Comparison of ENCODE assay signal across 8 cellular contexts in the genomic region with DNA sequence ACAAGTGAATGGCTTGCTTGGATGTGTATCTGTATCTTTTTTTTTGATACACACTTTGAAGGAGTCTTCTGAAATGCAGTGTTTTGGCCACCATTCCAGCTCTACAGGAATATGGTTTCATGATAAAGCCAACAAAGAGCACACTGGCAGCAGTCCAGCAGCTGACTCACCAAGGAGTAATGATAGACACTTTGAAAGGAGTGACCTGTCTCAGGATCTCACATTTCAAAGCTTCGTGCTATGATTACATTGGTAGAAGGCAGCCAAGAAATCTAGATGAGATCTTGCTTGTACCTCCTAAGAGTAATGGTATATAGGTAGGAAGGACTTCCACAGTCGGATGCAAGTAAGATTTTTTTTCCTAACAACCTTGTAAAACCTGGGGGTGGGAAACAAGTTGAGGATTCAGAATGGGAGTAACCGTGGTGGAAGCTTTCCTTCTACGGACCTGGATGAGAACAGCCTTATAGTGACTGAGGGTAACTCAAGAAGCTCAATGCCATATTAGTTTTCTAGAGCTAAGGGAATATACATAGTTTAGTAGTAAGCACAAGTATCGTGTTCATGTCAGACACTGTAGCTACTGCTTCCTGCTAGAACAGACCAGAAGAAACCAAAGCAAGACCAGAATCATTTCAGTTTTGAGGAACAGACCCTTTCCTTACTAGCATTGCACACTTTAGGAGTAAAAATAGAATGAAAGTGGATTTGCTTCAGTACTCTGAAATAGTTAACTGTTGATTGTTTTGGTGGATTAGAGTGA. TPM values are rescaled to one million over a fixed set of nuclear protein-coding genes. Genes with fewer than 3 reads are reported as not detected.
DNase-seq lines count a peak whose midpoint lies in the region; ATAC-seq, FAIRE-seq and TF ChIP-seq lines count a peak whose summit lies in the region.
"Had no signal": no experiment of that assay in that cellular context is flagged by ENCODE, and none has a peak within 500 bp of the region (broad histone marks: within the 10 kb centered on the region; RNA-seq: fewer than 3 reads in every experiment).

No MANE protein-coding gene starts in this region.

- no peaks in the 10 kb centered on the region for H3K9me3 ChIP-seq in gastroesophageal sphincter
- H3K9me3 ChIP-seq in prostate gland: no peaks in the 10 kb centered on the region

- peak; percentile 69 for DNase-seq in NB4 (ENCODE audit: low read depth)
- peak; percentile 11 for DNase-seq in T1000 (lab: John Stamatoyannopoulos, UW)
- peak; percentile 91 for DNase-seq in prostate gland (ENCODE audit: low spot score)
- DNase-seq in mesenteric fat pad (ENCODE audit: low spot score): no peak
- no peak for DNase-seq in midbrain (lab: John Stamatoyannopoulos, UW)
- DNase-seq: activated B cell treated with CpG ODN at 0.5 μM for 24 hours had no signal

- H3K27me3 ChIP-seq in gastroesophageal sphincter (no peaks in the 10 kb centered on the region), prostate gland (replicated peaks; ENCODE audit: insufficient read depth) (no peaks in the 10 kb centered on the region)

- TF ChIP-seq CTCF in NB4 (IDR thresholded peaks at IDR 0.05; ENCODE audit: low read depth, low read length) (no peak), gastroesophageal sphincter (IDR thresholded peaks at IDR 0.05) (no peak), prostate gland (IDR thresholded peaks at IDR 0.05) (no peak)

- H3K36me3 ChIP-seq in gastroesophageal sphincter (no peaks in the 10 kb centered on the region), prostate gland (no peaks in the 10 kb centered on the region)

- peak; percentile 67 for FAIRE-seq in G401.6 (lab: Jason Lieb, UNC)

- H3K27ac ChIP-seq in gastroesophageal sphincter: peak overlapping the region in 3 of 4 donors; percentile 16 to 39 (median 37)
- no peak overlapping the region for H3K27ac ChIP-seq in prostate gland

- TF ChIP-seq POLR2A in NB4 (IDR thresholded peaks at IDR 0.05; ENCODE audit: extremely low read depth, insufficient read length) (no peak), gastroesophageal sphincter (IDR thresholded peaks at IDR 0.05) (no peak), prostate gland (IDR thresholded peaks at IDR 0.05) (no peak)

- no peak for ATAC-seq in gastroesophageal sphincter

- intact Hi-C loops in prostate gland (cut with DNase I): no loop called here

- TF ChIP-seq EP300 in gastroesophageal sphincter (IDR thresholded peaks at IDR 0.05): no peak

- H3K4me1 ChIP-seq in gastroesophageal sphincter (peaks cover 7 to 59% (median 19%) of the 10 kb centered on the region in 3 donors), prostate gland (replicated peaks) (peaks cover 2% of the 10 kb centered on the region)

- 28 to 29% methylated on average over 5 of the region's 5 CpGs for whole genome bisulfite sequencing in gastroesophageal sphincter (ENCODE audit: low coverage in 1 of 2), 2 donors
- 21% methylated on average over 5 of the region's 5 CpGs for WGBS in prostate gland

- H3K4me3 ChIP-seq in NB4 (ENCODE audit: low read depth, low read length): no peak overlapping the region
- H3K4me3 ChIP-seq in gastroesophageal sphincter: no peak overlapping the region
- no peak overlapping the region for H3K4me3 ChIP-seq in prostate gland

RNA-seq across cellular contexts. Expression of gene MTMR3, which starts 25.0 kb away (rescaled TPM):
- total RNA-seq in gastroesophageal sphincter (10 to 100 TPM; 34.9 to 45.9 (median 41.9) TPM), prostate gland (10 to 100 TPM; 37.9 to 93.7 TPM), mesenteric fat pad (52.8 TPM)

Comparison
In these comparisons a context has a peak if more than half of its experiments do, and no peak if none do; other contexts are left out.
1. DNase-seq: peak in NB4 (single experiment), T1000 (single experiment) and prostate gland (single experiment); none in mesenteric fat pad (single experiment) and midbrain (single experiment).
2. H3K27ac ChIP-seq: peak in gastroesophageal sphincter (3 of 4); none in prostate gland (0 of 2).